Comparison of ENCODE assay signal across 3 cellular contexts in genomic region chr3:38034335-38034734, GRCh38. TPM values are rescaled to one million over a fixed set of nuclear protein-coding genes. Genes with fewer than 3 reads are reported as not detected.
"Had no signal": no experiment of that assay in that cellular context is flagged by ENCODE, and none has a peak within 500 bp of the region (broad histone marks: within the 10 kb centered on the region; RNA-seq: fewer than 3 reads in every experiment).

No MANE protein-coding gene starts in this region.

RNA-seq across cellular contexts. Expression of gene DLEC1, which starts 4.7 kb away (rescaled TPM):
- total RNA-seq: foreskin keratinocyte, myocyte had no signal
- polyA plus RNA-seq: mammary epithelial cell had no signal
